In the genomic region with DNA sequence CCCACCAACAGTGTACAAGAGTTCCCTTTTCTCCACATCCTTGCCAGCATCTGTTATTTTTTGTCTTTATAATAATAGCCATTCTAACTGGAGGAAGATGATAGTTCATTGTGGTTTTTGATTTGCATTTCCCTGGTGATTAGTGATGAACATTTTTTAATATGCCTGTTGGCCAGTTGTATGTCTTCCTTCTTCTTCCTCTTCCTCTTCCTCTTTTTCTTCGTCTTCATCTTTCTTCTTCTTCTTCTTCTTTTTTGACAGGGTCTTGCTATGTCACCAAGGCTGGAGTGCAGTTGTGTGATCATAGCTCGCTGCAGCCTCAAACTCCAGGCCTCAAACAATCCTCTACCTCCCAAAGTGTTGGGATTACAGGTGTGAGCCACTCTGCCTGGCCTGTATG, we compare ENCODE assay signal across 28 cellular contexts.
"Had no signal": no experiment of that assay in that cellular context is flagged by ENCODE, and none has a peak within 500 bp of the region (broad histone marks: within the 10 kb centered on the region; RNA-seq: fewer than 3 reads in every experiment).

No MANE protein-coding gene starts in this region.

- H3K36me3 ChIP-seq: adrenal gland, esophagus squamous epithelium, left lung, right lobe of liver, tibial nerve had no signal

- H3K4me1 Mint-ChIP-seq: activated CD4-positive, alpha-beta T cell treated with anti-CD3 and anti-CD28 coated beads, Interleukin-2, amount 10 ng/mL, durations not matched to agents 24 days and 14 days; activated naive CD8-positive, alpha-beta T cell treated with anti-CD3 and anti-CD28 coated beads for 36 hours; nephron had no signal

- H3K27me3 Mint-ChIP-seq: activated naive CD8-positive, alpha-beta T cell treated with anti-CD3 and anti-CD28 coated beads for 36 hours had no signal

- DNase-seq: activated CD4-positive, alpha-beta memory T cell treated with anti-CD3 and anti-CD28 coated beads for 36 hours; activated CD4-positive, alpha-beta T cell treated with anti-CD3 and anti-CD28 coated beads, Interleukin-2, amount 10 ng/mL, durations not matched to agents 24 days and 14 days; activated CD4-positive, CD25-positive, alpha-beta regulatory T cell treated with anti-CD3 and anti-CD28 coated beads, Interleukin-2, amount 50 U/mL, for 72 hours; activated CD8-positive, alpha-beta memory T cell treated with anti-CD3 and anti-CD28 coated beads, Interleukin-2, amount 50 U/mL, for 4 hours; activated effector memory CD4-positive, alpha-beta T cell treated with anti-CD3 and anti-CD28 coated beads, Interleukin-2, amount 50 U/mL, for 16 hours; activated naive CD4-positive, alpha-beta T cell treated with anti-CD3 and anti-CD28 coated beads for 36 hours; activated naive CD8-positive, alpha-beta T cell treated with anti-CD3 and anti-CD28 coated beads for 36 hours; activated T-cell treated with anti-CD3 and anti-CD28 coated beads, Interleukin-2, amount 50 U/mL, for 1 hour; adrenal gland; aorta; body of pancreas; effector CD8-positive, alpha-beta T cell; esophagus squamous epithelium; foreskin melanocyte; kidney glomerular epithelial cell; left lung; mucosa of descending colon; right lobe of liver; stimulated activated CD4-positive, alpha-beta T cell treated with anti-CD3 and anti-CD28 coated beads, Interleukin-2, amount 100 ng/mL, for 48 hours; stimulated activated naive CD4-positive, alpha-beta T cell treated with Interleukin-2 at 50 U/mL for 16 hours had no signal

- H3K27ac Mint-ChIP-seq: activated CD4-positive, alpha-beta memory T cell treated with anti-CD3 and anti-CD28 coated beads for 36 hours; activated CD4-positive, alpha-beta T cell treated with anti-CD3 and anti-CD28 coated beads, Interleukin-2, amount 10 ng/mL, durations not matched to agents 24 days and 14 days; activated naive CD4-positive, alpha-beta T cell treated with anti-CD3 and anti-CD28 coated beads for 36 hours; activated naive CD8-positive, alpha-beta T cell treated with anti-CD3 and anti-CD28 coated beads for 36 hours; activated T-helper 1 cell treated with anti-CD3 and anti-CD28 coated beads, Interleukin-12 subunit alpha, Interleukin-12 subunit beta, Interleukin-2, Interleukin-4 antibody, amounts not matched to agents 30 ng/mL and 10 ng/mL and 1 ng/mL, durations not matched to agents 14 hours and 24 hours and 36 hours; nephron had no signal

- H3K27me3 ChIP-seq: adrenal gland, body of pancreas, left lung, right lobe of liver, tibial nerve had no signal

- H3K4me3 ChIP-seq: adrenal gland, body of pancreas, esophagus squamous epithelium, left lung, lung, mucosa of descending colon, right lobe of liver, tibial nerve had no signal

- H3K27ac ChIP-seq: adrenal gland, body of pancreas, epithelial cell of prostate, esophagus squamous epithelium, left lung, right lobe of liver, tibial nerve, VCaP had no signal

- H3K4me1 ChIP-seq: adrenal gland, body of pancreas, esophagus squamous epithelium, left lung, right lobe of liver, tibial nerve had no signal

- FAIRE-seq: colon, endometrium had no signal

- H3K9me3 Mint-ChIP-seq: activated CD4-positive, alpha-beta memory T cell treated with anti-CD3 and anti-CD28 coated beads for 36 hours; activated CD4-positive, alpha-beta T cell treated with anti-CD3 and anti-CD28 coated beads, Interleukin-2, amount 10 ng/mL, durations not matched to agents 24 days and 14 days; activated naive CD4-positive, alpha-beta T cell treated with anti-CD3 and anti-CD28 coated beads for 36 hours; activated naive CD8-positive, alpha-beta T cell treated with anti-CD3 and anti-CD28 coated beads for 36 hours; activated T-helper 1 cell treated with anti-CD3 and anti-CD28 coated beads, Interleukin-12 subunit alpha, Interleukin-12 subunit beta, Interleukin-2, Interleukin-4 antibody, amounts not matched to agents 30 ng/mL and 10 ng/mL and 1 ng/mL, durations not matched to agents 14 hours and 24 hours and 36 hours had no signal

- H3K36me3 Mint-ChIP-seq: activated CD4-positive, alpha-beta memory T cell treated with anti-CD3 and anti-CD28 coated beads for 36 hours; activated naive CD8-positive, alpha-beta T cell treated with anti-CD3 and anti-CD28 coated beads for 36 hours had no signal

- H3K9me3 ChIP-seq: adrenal gland, body of pancreas, esophagus squamous epithelium, left lung, mucosa of descending colon, right lobe of liver, tibial nerve had no signal

- H3K4me3 Mint-ChIP-seq: activated CD4-positive, alpha-beta memory T cell treated with anti-CD3 and anti-CD28 coated beads for 36 hours; activated CD4-positive, alpha-beta T cell treated with anti-CD3 and anti-CD28 coated beads, Interleukin-2, amount 10 ng/mL, durations not matched to agents 24 days and 14 days; activated naive CD4-positive, alpha-beta T cell treated with anti-CD3 and anti-CD28 coated beads for 36 hours; activated naive CD8-positive, alpha-beta T cell treated with anti-CD3 and anti-CD28 coated beads for 36 hours; activated T-helper 1 cell treated with anti-CD3 and anti-CD28 coated beads, Interleukin-12 subunit alpha, Interleukin-12 subunit beta, Interleukin-2, Interleukin-4 antibody, amounts not matched to agents 30 ng/mL and 10 ng/mL and 1 ng/mL, durations not matched to agents 14 hours and 24 hours and 36 hours; nephron had no signal

- ATAC-seq: body of pancreas, left lung, mucosa of descending colon, right lobe of liver had no signal
